8 cellular contexts compared by ENCODE assay signal in the genomic region with DNA sequence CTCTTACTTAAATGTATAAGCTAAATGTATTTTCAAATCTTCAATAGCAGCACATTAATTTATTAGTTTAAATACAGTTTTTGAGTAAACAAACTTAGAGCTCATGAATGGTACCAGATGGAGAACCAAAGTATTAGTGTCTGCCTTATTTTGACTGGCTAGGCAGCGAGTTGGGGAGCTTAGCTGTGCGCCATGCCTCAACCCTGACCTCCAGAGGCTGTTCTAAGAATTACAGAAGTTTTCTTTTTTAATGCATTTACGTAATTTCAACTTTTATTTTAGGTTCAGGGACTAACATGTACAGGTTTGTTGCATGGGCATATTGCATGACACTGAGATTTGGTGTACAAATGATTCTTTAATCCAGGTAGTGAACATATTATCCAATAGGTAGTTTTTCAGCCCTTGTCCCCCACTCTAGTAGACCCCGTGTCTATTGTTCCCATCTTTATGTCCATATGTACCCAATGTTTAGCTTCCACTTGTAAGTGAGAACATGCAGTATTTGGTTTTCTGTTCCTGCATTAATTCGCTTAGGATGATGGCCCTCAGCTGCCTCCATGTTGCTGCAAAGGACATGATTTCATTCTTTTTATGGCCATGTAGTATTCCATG.
A peak's percentile ranks its signal among the peaks of the same experiment; 100 is the strongest.
DNase-seq lines count a peak whose midpoint lies in the region; ATAC-seq and TF ChIP-seq lines count a peak whose summit lies in the region.

No MANE protein-coding gene starts in this region.

- ATAC-seq in heart right ventricle (no peak), Right ventricle myocardium superior (ENCODE audit: poor library complexity) (no peak)

- no peaks in the 10 kb centered on the region for H3K4me1 ChIP-seq in heart right ventricle
- no peaks in the 10 kb centered on the region for H3K4me1 ChIP-seq in Loucy (ENCODE audit: insufficient read depth, low read length, poor library complexity, severe bottlenecking)
- no peaks in the 10 kb centered on the region for H3K4me1 ChIP-seq in mesenchymal stem cell (ENCODE audit: control insufficient read depth, insufficient read depth, low read depth, low read length)

- no peaks in the 10 kb centered on the region for H4K20me1 ChIP-seq in Loucy (ENCODE audit: insufficient read depth, low read length, poor library complexity, severe bottlenecking)

- H3K9ac ChIP-seq in Loucy (ENCODE audit: low read depth, low read length, poor library complexity, severe bottlenecking) (no peak overlapping the region), mesenchymal stem cell (ENCODE audit: low read length) (no peak overlapping the region)

- TF ChIP-seq CTCF in heart right ventricle (IDR thresholded peaks at IDR 0.05) = peak; percentile 44 to 75 (median 63)
- peak; percentile 67 for TF ChIP-seq CTCF in Loucy (conservative IDR thresholded peaks at IDR 0.05; ENCODE audit: low read length)
- TF ChIP-seq CTCF in astrocyte of the spinal cord (IDR thresholded peaks at IDR 0.05; ENCODE audit: low read depth, low read length) = peak; percentile 65

- no peaks in the 10 kb centered on the region for H3K9me2 ChIP-seq in Loucy (replicated peaks; ENCODE audit: low read depth, low read length)

- H3K36me3 ChIP-seq in heart right ventricle = no peaks in the 10 kb centered on the region
- H3K36me3 ChIP-seq in Loucy (ENCODE audit: insufficient read depth, low read length) = no peaks in the 10 kb centered on the region
- H3K36me3 ChIP-seq in mesenchymal stem cell (ENCODE audit: control insufficient read depth in 1 of 2, insufficient read depth in 2 of 2, low read depth in 1 of 2, low read length in 2 of 2) = no peaks in the 10 kb centered on the region

- no peak overlapping the region for H2BK15ac ChIP-seq in mesenchymal stem cell (ENCODE audit: low read depth, poor library complexity, severe bottlenecking)

- WGBS in heart right ventricle, 2 donors = 40 to 42% methylated on average over 5 of the region's 5 CpGs
- 56% methylated on average over 2 of the region's 5 CpGs for WGBS in mesenchymal stem cell

- no peak overlapping the region for H4K8ac ChIP-seq in mesenchymal stem cell (ENCODE audit: low read length)

- CTCF ChIA-PET in HEK293T (lab: Yijun Ruan, JAX) = interaction anchor here (0.6 to 1.3 kb wide), 6 partner anchors 9 to 1684 kb away, joined by 3 to 5 read pairs (median 3); no protein-coding TSS in a partner anchor

- H4K91ac ChIP-seq in mesenchymal stem cell (ENCODE audit: low read length) = no peak overlapping the region

- H3K4ac ChIP-seq in mesenchymal stem cell (ENCODE audit: low read depth in 1 of 2, low read length in 2 of 2) = no peak overlapping the region

- no peak overlapping the region for H2BK12ac ChIP-seq in mesenchymal stem cell (ENCODE audit: low read length in 2 of 2)

- H3K9me3 ChIP-seq in heart right ventricle (no peaks in the 10 kb centered on the region), Loucy (ENCODE audit: insufficient read depth, low read depth, low read length) (no peaks in the 10 kb centered on the region), mesenchymal stem cell (ENCODE audit: control insufficient read depth, low read length) (no peaks in the 10 kb centered on the region)

- H2BK5ac ChIP-seq in mesenchymal stem cell (ENCODE audit: low read depth, low read length, poor library complexity, severe bottlenecking) = no peak overlapping the region

- no peak overlapping the region for H3K4me3 ChIP-seq in heart right ventricle
- no peak overlapping the region for H3K4me3 ChIP-seq in Loucy (ENCODE audit: low read length, poor library complexity, severe bottlenecking)
- H3K4me3 ChIP-seq in astrocyte of the spinal cord (ENCODE audit: low read depth, low read length) = no peak overlapping the region
- H3K4me3 ChIP-seq in mesenchymal stem cell (ENCODE audit: insufficient read depth in 1 of 2, low read depth in 1 of 2, low read length in 2 of 2) = no peak overlapping the region

- in situ Hi-C loops in astrocyte of the spinal cord (cut with HindIII; ENCODE audit: low sequenced_read_pairs) = no loop called here

- H3K27me3 ChIP-seq in heart right ventricle (no peaks in the 10 kb centered on the region), Loucy (ENCODE audit: insufficient read depth, low read length, poor library complexity, severe bottlenecking) (no peaks in the 10 kb centered on the region), mesenchymal stem cell (ENCODE audit: control insufficient read depth in 1 of 2, insufficient read depth in 1 of 2, low read length in 2 of 2) (no peaks in the 10 kb centered on the region)

- H2AK5ac ChIP-seq in mesenchymal stem cell (ENCODE audit: low read length, severe bottlenecking) = no peak overlapping the region

- no peaks in the 10 kb centered on the region for H3F3A ChIP-seq in Loucy (ENCODE audit: low read depth)

- H3K14ac ChIP-seq in mesenchymal stem cell (ENCODE audit: low read length in 2 of 2) = no peak overlapping the region

- H3K18ac ChIP-seq in mesenchymal stem cell (ENCODE audit: low read depth in 1 of 2, low read length in 2 of 2) = no peak overlapping the region

- DNase-seq in heart right ventricle = no peak
- DNase-seq in Right ventricle myocardium superior = no peak
- DNase-seq in HEK293T (ENCODE audit: extremely low spot score) = peak; percentile 57
- DNase-seq in astrocyte of the spinal cord (ENCODE audit: low read depth, low spot score) = peak; percentile 47
- DNase-seq in mesenchymal stem cell = peak; percentile 52
- no peak for DNase-seq in activated CD4-positive, CD25-positive, alpha-beta regulatory T cell treated with anti-CD3 and anti-CD28 coated beads, Interleukin-2, amount 50 U/mL, for 72 hours
- DNase-seq in globus pallidus (ENCODE audit: low spot score) = no peak

- no peak overlapping the region for H3K23ac ChIP-seq in mesenchymal stem cell (ENCODE audit: low read length in 2 of 2)

- no peak overlapping the region for H2BK120ac ChIP-seq in mesenchymal stem cell (ENCODE audit: low read depth, low read length)

- H3K4me2 ChIP-seq in Loucy (ENCODE audit: low read depth, low read length, poor library complexity, severe bottlenecking) (no peak overlapping the region), mesenchymal stem cell (ENCODE audit: low read length, poor library complexity, severe bottlenecking) (no peak overlapping the region)

- no peaks in the 10 kb centered on the region for H3K79me1 ChIP-seq in mesenchymal stem cell (replicated peaks; ENCODE audit: low read length, poor library complexity, severe bottlenecking)

- intact Hi-C loops in heart right ventricle (cut with DNase I) (loop anchor here in 4 of 10 donors (5.0 to 10.0 kb wide), 2 partner anchors 160 to 163 kb away; no protein-coding TSS in a partner anchor), Right ventricle myocardium superior (cut with DNase I) (no loop called here)

- POLR2A ChIA-PET in HEK293T (lab: Yijun Ruan, JAX) = no interaction called here

- no peaks in the 10 kb centered on the region for H3K79me2 ChIP-seq in Loucy (ENCODE audit: insufficient read depth, low read length)

- no peak overlapping the region for H3K27ac ChIP-seq in heart right ventricle
- no peak overlapping the region for H3K27ac ChIP-seq in mesenchymal stem cell (ENCODE audit: low read length, poor library complexity, severe bottlenecking)

- H2AFZ ChIP-seq in Loucy (ENCODE audit: low read length) = no peak overlapping the region
- no peak overlapping the region for H2AFZ ChIP-seq in mesenchymal stem cell (ENCODE audit: low read depth, low read length)

TF ChIP-seq in HEK293T, 16 proteins besides CTCF, POLR2A, EP300 and RAD21:
- no peak for TF ChIP-seq LEF1 (IDR thresholded peaks at IDR 0.05; ENCODE audit: borderline replicate concordance)
- no peak for TF ChIP-seq SUZ12 (IDR thresholded peaks at IDR 0.05)
- no peak for TF ChIP-seq BHLHE40 (IDR thresholded peaks at IDR 0.05; ENCODE audit: borderline replicate concordance)
- TF ChIP-seq HDGF (IDR thresholded peaks at IDR 0.05; ENCODE audit: borderline replicate concordance) = no peak
- TF ChIP-seq FOXK2 (IDR thresholded peaks at IDR 0.05) = no peak
TF ChIP-seq in HEK293T: peak in this region for 0.

Comparison
In these comparisons a context has a peak if more than half of its experiments do, and no peak if none do; other contexts are left out.
1. DNase-seq: peak in HEK293T (single experiment), astrocyte of the spinal cord (single experiment) and mesenchymal stem cell (single experiment); none in heart right ventricle (0 of 2), Right ventricle myocardium superior (single experiment), activated CD4-positive, CD25-positive, alpha-beta regulatory T cell treated with anti-CD3 and anti-CD28 coated beads, Interleukin-2, amount 50 U/mL, for 72 hours (single experiment) and globus pallidus (single experiment).
2. Peak in every context shown above with its lines, with median percentiles within 50 percentile points of each other: CTCF ChIP-seq.